1 cellular context compared by ENCODE assay signal in the genomic region with DNA sequence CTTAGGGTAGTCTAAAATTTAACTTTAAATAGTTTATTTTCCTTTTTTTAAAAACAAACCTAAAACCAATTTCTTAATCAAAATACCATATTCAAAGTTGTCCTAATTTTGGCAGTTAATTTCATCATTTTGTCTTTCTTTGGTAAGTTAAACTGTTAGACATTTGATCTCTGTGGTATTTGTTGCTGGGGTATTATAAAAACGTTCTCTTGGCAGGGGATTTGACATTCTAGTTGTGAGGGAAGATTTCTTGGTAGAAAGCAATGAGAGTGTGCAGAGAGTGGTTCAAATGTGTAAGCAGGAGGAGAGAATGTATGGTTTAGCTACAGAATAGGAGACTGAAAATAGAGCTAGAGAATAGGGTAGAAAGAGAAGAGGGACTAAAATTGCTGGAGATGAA.
TF ChIP-seq lines count a peak whose summit lies in the region.

No MANE protein-coding gene starts in this region.

TF ChIP-seq in IMR-90, 13 proteins besides CTCF, POLR2A, EP300 and RAD21 (continued from another document):
- TF ChIP-seq RCOR1 (IDR thresholded peaks at IDR 0.05; ENCODE audit: insufficient replicate concordance, low read length) (no peak), SMC3 (IDR thresholded peaks at IDR 0.05; ENCODE audit: low read depth, low read length) (no peak), MAZ (IDR thresholded peaks at IDR 0.05; ENCODE audit: borderline replicate concordance, low read depth, low read length) (no peak), RFX5 (IDR thresholded peaks at IDR 0.05; ENCODE audit: low read depth, low read length) (no peak), MXI1 (IDR thresholded peaks at IDR 0.05; ENCODE audit: borderline replicate concordance, low read depth, low read length) (no peak)
